ENCODE assay signal across 28 cellular contexts in the genomic region with DNA sequence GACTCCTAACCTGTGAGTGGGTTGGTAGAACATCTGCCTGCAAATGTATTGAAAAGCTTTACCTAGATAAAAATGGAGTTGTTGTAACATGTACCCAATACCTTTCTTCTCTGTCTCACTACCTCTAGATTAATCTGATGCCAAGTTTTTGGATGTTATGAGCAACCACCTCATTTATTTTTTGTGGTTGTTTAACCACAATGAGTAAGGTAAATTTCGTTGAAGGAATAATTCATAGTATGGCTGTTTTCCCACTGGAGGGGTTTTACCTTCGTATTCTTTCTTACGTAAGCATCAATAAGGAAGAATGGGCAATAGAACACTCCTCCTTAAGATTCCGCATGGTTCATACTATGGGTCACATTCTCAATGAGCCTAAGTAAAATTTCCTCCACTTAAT.
"Had no signal": no experiment of that assay in that cellular context is flagged by ENCODE, and none has a peak within 500 bp of the region (broad histone marks: within the 10 kb centered on the region; RNA-seq: fewer than 3 reads in every experiment).

No MANE protein-coding gene starts in this region.

- H3K4me3 ChIP-seq: adrenal gland, body of pancreas, SJSA1 had no signal

- H3K27ac ChIP-seq: adrenal gland, body of pancreas, KMS-11, SJSA1 had no signal

- H3K27me3 ChIP-seq: adrenal gland, body of pancreas had no signal

- H3K9me2 ChIP-seq: SK-N-SH had no signal

- H3K4me2 ChIP-seq: KMS-11, SK-N-SH had no signal

- H3K4me1 ChIP-seq: adrenal gland, body of pancreas, SJSA1 had no signal

- DNase-seq: activated CD4-positive, alpha-beta T cell treated with anti-CD3 and anti-CD28 coated beads for 36 hours; activated CD4-positive, alpha-beta T cell treated with anti-CD3 and anti-CD28 coated beads, Interleukin-2, amount 10 ng/mL, durations not matched to agents 7 days and 5 days; activated CD4-positive, alpha-beta T cell treated with anti-CD3 and anti-CD28 coated beads, Interleukin-2, amount 50 U/mL, for 48 hours; activated CD8-positive, alpha-beta T cell treated with anti-CD3 and anti-CD28 coated beads, Interleukin-2, amount 10 ng/mL, durations not matched to agents 7 days and 5 days; activated gamma-delta T cell treated with Interleukin-2 at 50 U/mL for 16 hours; activated naive CD4-positive, alpha-beta T cell treated with anti-CD3 and anti-CD28 coated beads for 36 hours; activated T-cell treated with anti-CD3 and anti-CD28 coated beads, Interleukin-2, amount 50 U/mL, for 24 hours; adrenal gland; body of pancreas; central memory CD4-positive, alpha-beta T cell; MM.1S; MV-4-11; NCI-H1092; NCI-H146; NCI-H187; NCI-H2029 treated with DMSO at 0.1 percent for 48 hours; NCI-H2107; NCI-H2171; NCI-H510A; NCI-H526; NCI-H748 treated with DMSO at 0.1 percent for 48 hours; SHP77 treated with DMSO at 0.1 percent for 48 hours; SK-N-SH had no signal

- H3K9me3 ChIP-seq: adrenal gland, body of pancreas, SJSA1, SK-N-SH had no signal

- H3K9ac ChIP-seq: KMS-11, SK-N-SH had no signal

- H3K36me3 ChIP-seq: adrenal gland, SJSA1 had no signal

- ATAC-seq: activated CD4-positive, alpha-beta T cell treated with anti-CD3 and anti-CD28 coated beads for 36 hours; activated CD4-positive, CD25-positive, alpha-beta regulatory T cell treated with anti-CD3 and anti-CD28 coated beads, Interleukin-2, amount 50 U/mL, for 24 hours; activated CD8-positive, alpha-beta T cell treated with anti-CD3 and anti-CD28 coated beads, Interleukin-2, amount 10 ng/mL, durations not matched to agents 7 days and 5 days; activated naive CD4-positive, alpha-beta T cell treated with anti-CD3 and anti-CD28 coated beads, Interleukin-2, amount 50 U/mL, for 72 hours; body of pancreas; WTC11 had no signal
